Comparison of ENCODE assay signal across 25 cellular contexts in genomic region chr11:129281471-129282268, GRCh38.
"Had no signal": no experiment of that assay in that cellular context is flagged by ENCODE, and none has a peak within 500 bp of the region (broad histone marks: within the 10 kb centered on the region; RNA-seq: fewer than 3 reads in every experiment).

No MANE protein-coding gene starts in this region.

- H3K4me1 ChIP-seq: psoas muscle had no signal

- H3K4me3 ChIP-seq: gastrocnemius medialis, left ventricle myocardium inferior, ovary, psoas muscle had no signal

- H3K27me3 ChIP-seq: gastrocnemius medialis, ovary had no signal

- H3K27ac ChIP-seq: gastrocnemius medialis, left ventricle myocardium inferior, ovary, psoas muscle had no signal

- H3K9me3 ChIP-seq: gastrocnemius medialis, left ventricle myocardium inferior, ovary, psoas muscle had no signal

- ATAC-seq: esophagus mucosa; gastrocnemius medialis; psoas muscle; right cardiac atrium; stimulated activated naive CD8-positive, alpha-beta T cell treated with anti-CD3 and anti-CD28 coated beads, Interleukin-15, amount 100 ng/mL, for 72 hours; T-cell had no signal

- H3K36me3 ChIP-seq: gastrocnemius medialis, left ventricle myocardium inferior, ovary had no signal

- DNase-seq: activated CD4-positive, alpha-beta T cell treated with anti-CD3 and anti-CD28 coated beads, Interleukin-2, amount 50 U/mL, for 1 hour; activated CD4-positive, CD25-positive, alpha-beta regulatory T cell; activated CD8-positive, alpha-beta memory T cell treated with anti-CD3 and anti-CD28 coated beads, Interleukin-2, amount 50 U/mL, for 48 hours; activated effector memory CD4-positive, alpha-beta T cell treated with Interleukin-2 at 50 U/mL for 16 hours; activated naive CD4-positive, alpha-beta T cell treated with anti-CD3 and anti-CD28 coated beads, Interleukin-2, amount 10 ng/mL, durations not matched to agents 7 days and 5 days; activated T-cell treated with anti-CD3 and anti-CD28 coated beads, Interleukin-2, amount 50 U/mL, for 48 hours; cerebellar nuclear complex; effector CD8-positive, alpha-beta T cell; gastrocnemius medialis; head of caudate nucleus; immature natural killer cell; kidney glomerular epithelial cell; left ventricle myocardium inferior; mammary epithelial cell; naive B cell; ovary; right cardiac atrium; small intestine; stimulated activated CD4-positive, alpha-beta T cell treated with anti-CD3 and anti-CD28 coated beads, Interleukin-15, amount 100 ng/mL, for 24 hours; stimulated activated CD4-positive, alpha-beta T cell treated with anti-CD3 and anti-CD28 coated beads, Interleukin-2, amount 100 ng/mL, for 48 hours; stimulated activated naive CD8-positive, alpha-beta T cell treated with anti-CD3 and anti-CD28 coated beads, Interleukin-15, amount 100 ng/mL, for 72 hours; T-cell; trophoblast cell had no signal
